In genomic region chr5:44835693-44836092, GRCh38 we compare ENCODE assay signal across 17 cellular contexts.
DNase-seq lines count a peak whose midpoint lies in the region; ATAC-seq lines count a peak whose summit lies in the region.
"Had no signal": no experiment of that assay in that cellular context is flagged by ENCODE, and none has a peak within 500 bp of the region (broad histone marks: within the 10 kb centered on the region; RNA-seq: fewer than 3 reads in every experiment).

No MANE protein-coding gene starts in this region.

- DNase-seq in stimulated activated naive CD8-positive, alpha-beta T cell treated with anti-CD3 and anti-CD28 coated beads, Interleukin-15, amount 100 ng/mL, for 72 hours, result no peak
- no peak for DNase-seq in stimulated activated naive CD8-positive, alpha-beta T cell treated with anti-CD3 and anti-CD28 coated beads, Interleukin-15, Interleukin-2, amounts not matched to agents 100 U/mL and 50 U/mL, for 24 hours
- DNase-seq in kidney tubule cell (ENCODE audit: low spot score), result peak; percentile 28
- no peak for DNase-seq in stimulated activated naive B cell treated with anti-CD40 and anti-IgM and Interleukin-4, amounts not matched to agents 10 μg/mL and 1 μg/mL and 100 μg/mL, for 72 hours
- DNase-seq in Kasumi-1 (lab: John Stamatoyannopoulos, UW), result no peak
- DNase-seq in KBM-7, result no peak
- DNase-seq: 8988T; CD4-positive, alpha-beta memory T cell; DMS153; DMS79 treated with DMSO at 0.1 percent for 48 hours; GF-D8; H7; HFFc6 had no signal

- H3K4me3 Mint-ChIP-seq in stimulated activated naive CD8-positive, alpha-beta T cell treated with anti-CD3 and anti-CD28 coated beads, Interleukin-15, amount 100 ng/mL, for 72 hours, result no peak overlapping the region
- H3K4me3 Mint-ChIP-seq in stimulated activated naive B cell treated with anti-CD40 and anti-IgM and Interleukin-4, amounts not matched to agents 10 μg/mL and 1 μg/mL and 100 μg/mL, for 72 hours, result no peak overlapping the region
- H3K4me3 Mint-ChIP-seq: CD14-positive monocyte; CD4-positive, alpha-beta memory T cell; GM23338; HFFc6 had no signal

- no peaks in the 10 kb centered on the region for H3K4me1 Mint-ChIP-seq in stimulated activated naive CD8-positive, alpha-beta T cell treated with anti-CD3 and anti-CD28 coated beads, Interleukin-15, amount 100 ng/mL, for 72 hours
- no peaks in the 10 kb centered on the region for H3K4me1 Mint-ChIP-seq in stimulated activated naive B cell treated with anti-CD40 and anti-IgM and Interleukin-4, amounts not matched to agents 10 μg/mL and 1 μg/mL and 100 μg/mL, for 72 hours
- H3K4me1 Mint-ChIP-seq: CD14-positive monocyte had no signal

- peaks cover 9 to 20% of the 10 kb centered on the region in 2 donors for H3K9me3 Mint-ChIP-seq in stimulated activated naive CD8-positive, alpha-beta T cell treated with anti-CD3 and anti-CD28 coated beads, Interleukin-15, amount 100 ng/mL, for 72 hours
- H3K9me3 Mint-ChIP-seq in stimulated activated naive B cell treated with anti-CD40 and anti-IgM and Interleukin-4, amounts not matched to agents 10 μg/mL and 1 μg/mL and 100 μg/mL, for 72 hours, result peaks cover 10 to 14% of the 10 kb centered on the region in 2 donors

- in situ Hi-C loops in KBM-7 (cut with MboI; ENCODE audit: low pct_unique_long_range_greater_than_20kb, low sequenced_read_pairs), result no loop called here

- peaks cover 30 to 46% of the 10 kb centered on the region in 2 donors for H3K36me3 Mint-ChIP-seq in stimulated activated naive B cell treated with anti-CD40 and anti-IgM and Interleukin-4, amounts not matched to agents 10 μg/mL and 1 μg/mL and 100 μg/mL, for 72 hours
- H3K36me3 Mint-ChIP-seq: CD14-positive monocyte had no signal

- peak; percentile 60 for ATAC-seq in stimulated activated naive CD8-positive, alpha-beta T cell treated with anti-CD3 and anti-CD28 coated beads, Interleukin-15, amount 100 ng/mL, for 72 hours
- no peak for ATAC-seq in stimulated activated naive CD8-positive, alpha-beta T cell treated with anti-CD3 and anti-CD28 coated beads, Interleukin-15, Interleukin-2, amounts not matched to agents 100 U/mL and 50 U/mL, for 24 hours
- ATAC-seq in stimulated activated naive B cell treated with anti-CD40 and anti-IgM and Interleukin-4, amounts not matched to agents 10 μg/mL and 1 μg/mL and 100 μg/mL, for 72 hours (replicated peaks), result peak; percentile 38 to 42
- ATAC-seq in HG03135 (IDR thresholded peaks at IDR 0.05; ENCODE audit: unreplicated experiment), result no peak
- ATAC-seq: GM23338, HCT116 had no signal

- H3K27ac Mint-ChIP-seq in stimulated activated naive CD8-positive, alpha-beta T cell treated with anti-CD3 and anti-CD28 coated beads, Interleukin-15, amount 100 ng/mL, for 72 hours, result no peak overlapping the region
- no peak overlapping the region for H3K27ac Mint-ChIP-seq in stimulated activated naive B cell treated with anti-CD40 and anti-IgM and Interleukin-4, amounts not matched to agents 10 μg/mL and 1 μg/mL and 100 μg/mL, for 72 hours
- H3K27ac Mint-ChIP-seq: CD14-positive monocyte; CD4-positive, alpha-beta memory T cell; GM23338; HFFc6 had no signal

- no peaks in the 10 kb centered on the region for H3K27me3 Mint-ChIP-seq in stimulated activated naive CD8-positive, alpha-beta T cell treated with anti-CD3 and anti-CD28 coated beads, Interleukin-15, amount 100 ng/mL, for 72 hours
- H3K27me3 Mint-ChIP-seq in stimulated activated naive B cell treated with anti-CD40 and anti-IgM and Interleukin-4, amounts not matched to agents 10 μg/mL and 1 μg/mL and 100 μg/mL, for 72 hours, result no peaks in the 10 kb centered on the region
- H3K27me3 Mint-ChIP-seq: CD4-positive, alpha-beta memory T cell had no signal

Comparison
In these comparisons a context has a peak if more than half of its experiments do, and no peak if none do; other contexts are left out.
1. ATAC-seq: peak in stimulated activated naive CD8-positive, alpha-beta T cell treated with anti-CD3 and anti-CD28 coated beads, Interleukin-15, amount 100 ng/mL, for 72 hours (single experiment) and stimulated activated naive B cell treated with anti-CD40 and anti-IgM and Interleukin-4, amounts not matched to agents 10 μg/mL and 1 μg/mL and 100 μg/mL, for 72 hours (2 of 2); none in stimulated activated naive CD8-positive, alpha-beta T cell treated with anti-CD3 and anti-CD28 coated beads, Interleukin-15, Interleukin-2, amounts not matched to agents 100 U/mL and 50 U/mL, for 24 hours (single experiment) and HG03135 (single experiment).